14 cellular contexts compared by ENCODE assay signal in genomic region chr20:33803921-33804337, GRCh38. TPM values are rescaled to one million over a fixed set of nuclear protein-coding genes. Genes with fewer than 3 reads are reported as not detected.
DNase-seq lines count a peak whose midpoint lies in the region; TF ChIP-seq lines count a peak whose summit lies in the region.
"Had no signal": no experiment of that assay in that cellular context is flagged by ENCODE, and none has a peak within 500 bp of the region (broad histone marks: within the 10 kb centered on the region; RNA-seq: fewer than 3 reads in every experiment).

No MANE protein-coding gene starts in this region.

- H3K4me3 ChIP-seq in ACC112 (ENCODE audit: low read depth, low read length) (0 out of 2 replicates have a peak overlapping the region, but pooled peaks have one; percentile 7), cardiac fibroblast (replicated peaks in 1 of 2; ENCODE audit: low read depth in 2 of 2, low read length in 2 of 2) (no peak overlapping the region)
- H3K4me3 ChIP-seq: coronary artery, upper lobe of left lung had no signal

- no peak for TF ChIP-seq CTCF in cardiac fibroblast (IDR thresholded peaks at IDR 0.05; ENCODE audit: low read depth, low read length)

- peaks cover 13% of the 10 kb centered on the region for H3K4me1 ChIP-seq in ACC112 (ENCODE audit: control insufficient read depth, insufficient read depth, low read length, unreplicated experiment)
- H3K4me1 ChIP-seq: BE2C, upper lobe of left lung had no signal

- H2AFZ ChIP-seq in ACC112 (ENCODE audit: low read length, unreplicated experiment): peak overlapping the region; percentile 86

- H3K27me3 ChIP-seq in ACC112 (ENCODE audit: insufficient read depth, low read length): no peaks in the 10 kb centered on the region
- H3K27me3 ChIP-seq: BE2C, upper lobe of left lung had no signal

- H3K79me2 ChIP-seq in ACC112 (ENCODE audit: control insufficient read depth, insufficient read depth, low read length, unreplicated experiment): no peaks in the 10 kb centered on the region

- peak overlapping the region; percentile 78 for H3K27ac ChIP-seq in ACC112 (ENCODE audit: low read depth, low read length)
- H3K27ac ChIP-seq: coronary artery, upper lobe of left lung, VCaP had no signal

- in situ Hi-C loops in KBM-7 (cut with MboI; ENCODE audit: low pct_unique_long_range_greater_than_20kb, low sequenced_read_pairs): no loop called here

- DNase-seq in HS-5 (ENCODE audit: low read depth): peak; percentile 66
- peak; percentile 76 to 81 for DNase-seq in cardiac fibroblast (ENCODE audit: low read depth in 2 of 2)
- peak; percentile 72 for DNase-seq in kidney glomerular epithelial cell (lab: John Stamatoyannopoulos, UW)
- no peak for DNase-seq in T-helper 1 cell
- no peak for DNase-seq in NCI-H1105 treated with DMSO at 0.1 percent for 48 hours (lab: John Stamatoyannopoulos, UW)
- no peak for DNase-seq in KBM-7
- DNase-seq in HT-29 (ENCODE audit: low spot score): no peak
- DNase-seq: BE2C, NCI-H146, occipital lobe, upper lobe of left lung had no signal

- H3K36me3 ChIP-seq in ACC112 (ENCODE audit: insufficient read depth, low read length): no peaks in the 10 kb centered on the region
- H3K36me3 ChIP-seq: BE2C, upper lobe of left lung had no signal

RNA-seq across cellular contexts. Expression of gene CHMP4B, which starts 7.2 kb away (rescaled TPM):
- total RNA-seq in HT-29 (2014; rRNA removed; shearing (Covaris generic)): 117 and 120 TPM in 2 replicates

Comparison
In these comparisons a context has a peak if more than half of its experiments do, and no peak if none do; other contexts are left out.
1. DNase-seq: peak in HS-5 (single experiment), cardiac fibroblast (2 of 2) and kidney glomerular epithelial cell (single experiment); none in T-helper 1 cell (0 of 5), NCI-H1105 treated with DMSO at 0.1 percent for 48 hours (single experiment), KBM-7 (single experiment) and HT-29 (single experiment).